ENCODE assay signal across 6 cellular contexts in the genomic region with DNA sequence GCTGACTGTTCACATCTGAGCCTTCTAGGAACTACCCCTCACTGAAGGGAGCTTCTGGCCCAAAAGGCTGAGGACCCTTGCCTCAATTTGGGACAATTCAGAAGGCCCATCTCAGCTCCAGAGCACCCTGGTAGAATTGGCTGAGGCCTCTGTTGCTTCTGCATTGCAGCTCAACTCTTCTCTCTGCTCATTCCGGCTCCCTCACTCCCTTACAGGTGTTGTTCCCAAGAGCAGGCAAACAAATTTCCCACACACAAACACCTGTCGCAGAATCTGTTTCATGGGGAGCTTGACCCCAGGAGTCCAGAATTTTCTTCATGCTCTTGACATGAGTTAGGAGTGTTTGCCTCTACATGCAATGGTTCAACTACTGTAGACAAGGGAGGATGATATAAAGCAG.
"Had no signal": no experiment of that assay in that cellular context is flagged by ENCODE, and none has a peak within 500 bp of the region (broad histone marks: within the 10 kb centered on the region; RNA-seq: fewer than 3 reads in every experiment).

No MANE protein-coding gene starts in this region.

- H3K27me3 Mint-ChIP-seq: IgD-negative memory B cell had no signal

- H3K27ac Mint-ChIP-seq: IgD-negative memory B cell had no signal

- DNase-seq: IMR-90, KBM-7, KG1 had no signal

- H3K4me3 Mint-ChIP-seq: IgD-negative memory B cell had no signal

- ATAC-seq: K562 had no signal

- H3K9me3 Mint-ChIP-seq: IgD-negative memory B cell had no signal

- H3K4me3 ChIP-seq: K562 had no signal

- H3K27ac ChIP-seq: HL-60 had no signal
